ENCODE assay signal across 24 cellular contexts in genomic region chr20:38424404-38424803, GRCh38. TPM values are rescaled to one million over a fixed set of nuclear protein-coding genes. Genes with fewer than 3 reads are reported as not detected.
DNase-seq lines count a peak whose midpoint lies in the region; ATAC-seq, FAIRE-seq and TF ChIP-seq lines count a peak whose summit lies in the region.
"Had no signal": no experiment of that assay in that cellular context is flagged by ENCODE, and none has a peak within 500 bp of the region (broad histone marks: within the 10 kb centered on the region; RNA-seq: fewer than 3 reads in every experiment).

No MANE protein-coding gene starts in this region.

- peaks cover 12 to 35% (median 21%) of the 10 kb centered on the region in 4 donors for H3K4me1 Mint-ChIP-seq in CD4-positive, alpha-beta memory T cell
- H3K4me1 Mint-ChIP-seq in activated T-helper 1 cell treated with anti-CD3 and anti-CD28 coated beads, Interleukin-12 subunit alpha, Interleukin-12 subunit beta, Interleukin-2, Interleukin-4 antibody, amounts not matched to agents 30 ng/mL and 10 ng/mL and 1 ng/mL, durations not matched to agents 14 hours and 24 hours and 36 hours (ENCODE audit: low read depth), result peaks cover 14% of the 10 kb centered on the region
- H3K4me1 Mint-ChIP-seq in memory B cell, result peaks cover 21% of the 10 kb centered on the region

- H3K9me3 Mint-ChIP-seq in CD4-positive, alpha-beta memory T cell, result no peaks in the 10 kb centered on the region
- no peaks in the 10 kb centered on the region for H3K9me3 Mint-ChIP-seq in activated T-helper 1 cell treated with anti-CD3 and anti-CD28 coated beads, Interleukin-12 subunit alpha, Interleukin-12 subunit beta, Interleukin-2, Interleukin-4 antibody, amounts not matched to agents 30 ng/mL and 10 ng/mL and 1 ng/mL, durations not matched to agents 14 hours and 24 hours and 36 hours
- no peaks in the 10 kb centered on the region for H3K9me3 Mint-ChIP-seq in memory B cell
- H3K9me3 Mint-ChIP-seq: activated naive CD8-positive, alpha-beta T cell treated with anti-CD3 and anti-CD28 coated beads, Interleukin-2, amount 10 ng/mL, durations not matched to agents 7 days and 5 days; activated T-helper 17 cell treated with anti-CD3 and anti-CD28 coated beads, Interleukin-2, amount 50 U/mL, for 72 hours; brain; mesothelial cell of epicardium; naive B cell had no signal

- CTCF ChIA-PET in CD4-positive, alpha-beta memory T cell (lab: Charles Lee; ENCODE audit: partially characterized antibody), result interaction anchor here (0.9 kb wide), 1 partner anchor 626 kb away, joined by 3 read pairs; no protein-coding TSS in a partner anchor

- no peaks in the 10 kb centered on the region for H3K27me3 Mint-ChIP-seq in CD4-positive, alpha-beta memory T cell
- H3K27me3 Mint-ChIP-seq in activated T-helper 1 cell treated with anti-CD3 and anti-CD28 coated beads, Interleukin-12 subunit alpha, Interleukin-12 subunit beta, Interleukin-2, Interleukin-4 antibody, amounts not matched to agents 30 ng/mL and 10 ng/mL and 1 ng/mL, durations not matched to agents 14 hours and 24 hours and 36 hours (ENCODE audit: insufficient read depth), result no peaks in the 10 kb centered on the region
- no peaks in the 10 kb centered on the region for H3K27me3 Mint-ChIP-seq in memory B cell
- H3K27me3 Mint-ChIP-seq: activated naive CD8-positive, alpha-beta T cell treated with anti-CD3 and anti-CD28 coated beads, Interleukin-2, amount 10 ng/mL, durations not matched to agents 7 days and 5 days; activated T-helper 17 cell treated with anti-CD3 and anti-CD28 coated beads, Interleukin-2, amount 50 U/mL, for 72 hours; brain; naive B cell; progenitor cell of endocrine pancreas had no signal

- H3K4me3 Mint-ChIP-seq in CD4-positive, alpha-beta memory T cell, result no peak overlapping the region
- H3K4me3 Mint-ChIP-seq in activated T-helper 1 cell treated with anti-CD3 and anti-CD28 coated beads, Interleukin-12 subunit alpha, Interleukin-12 subunit beta, Interleukin-2, Interleukin-4 antibody, amounts not matched to agents 30 ng/mL and 10 ng/mL and 1 ng/mL, durations not matched to agents 14 hours and 24 hours and 36 hours, result no peak overlapping the region
- no peak overlapping the region for H3K4me3 Mint-ChIP-seq in memory B cell
- H3K4me3 Mint-ChIP-seq: activated naive CD8-positive, alpha-beta T cell treated with anti-CD3 and anti-CD28 coated beads, Interleukin-2, amount 10 ng/mL, durations not matched to agents 7 days and 5 days; activated T-helper 17 cell treated with anti-CD3 and anti-CD28 coated beads, Interleukin-2, amount 50 U/mL, for 72 hours; brain; mesothelial cell of epicardium; naive B cell had no signal

- H3K36me3 ChIP-seq in CD4-positive, alpha-beta memory T cell (ENCODE audit: insufficient read depth, low read length), result peaks cover 98% of the 10 kb centered on the region

- POLR2A ChIA-PET in CD4-positive, alpha-beta memory T cell (lab: Charles Lee; ENCODE audit: partially characterized antibody), result interaction anchor here (0.7 kb wide), 1 partner anchor 33 kb away, joined by 3 read pairs; no protein-coding TSS in a partner anchor

- H3K4me1 ChIP-seq in CD4-positive, alpha-beta memory T cell (ENCODE audit: insufficient read depth, low read length), result no peaks in the 10 kb centered on the region

- TF ChIP-seq POLR2A in GM12892 (IDR thresholded peaks at IDR 0.05; ENCODE audit: low read depth, low read length), result peak; percentile 63

- intact Hi-C loops in CD4-positive, alpha-beta memory T cell (cut with micrococcal nuclease), result no loop called here
- intact Hi-C loops in activated T-helper 1 cell treated with anti-CD3 and anti-CD28 coated beads, Interleukin-12 subunit alpha, Interleukin-12 subunit beta, Interleukin-2, Interleukin-4 antibody, amounts not matched to agents 30 ng/mL and 10 ng/mL and 1 ng/mL, durations not matched to agents 14 hours and 24 hours and 36 hours (cut with micrococcal nuclease), result no loop called here

- FAIRE-seq in GM12892 (lab: Jason Lieb, UNC), result no peak
- no peak for FAIRE-seq in frontal cortex (lab: Jason Lieb, UNC)

- H3K27ac ChIP-seq in CD4-positive, alpha-beta memory T cell (ENCODE audit: low read depth, low read length), result no peak overlapping the region
- H3K27ac ChIP-seq: GM23248, PC-9 had no signal

- H3K27ac Mint-ChIP-seq in CD4-positive, alpha-beta memory T cell, result peak overlapping the region in 4 of 7 donors; percentile 8 to 62 (median 36)
- H3K27ac Mint-ChIP-seq in activated T-helper 1 cell treated with anti-CD3 and anti-CD28 coated beads, Interleukin-12 subunit alpha, Interleukin-12 subunit beta, Interleukin-2, Interleukin-4 antibody, amounts not matched to agents 30 ng/mL and 10 ng/mL and 1 ng/mL, durations not matched to agents 14 hours and 24 hours and 36 hours, result peak overlapping the region; percentile 55
- H3K27ac Mint-ChIP-seq in memory B cell, result peak overlapping the region; percentile 11
- H3K27ac Mint-ChIP-seq: activated naive CD8-positive, alpha-beta T cell treated with anti-CD3 and anti-CD28 coated beads, Interleukin-2, amount 10 ng/mL, durations not matched to agents 7 days and 5 days; mesothelial cell of epicardium; progenitor cell of endocrine pancreas had no signal

- H3K4me3 ChIP-seq in CD4-positive, alpha-beta memory T cell (ENCODE audit: low read length in 2 of 2), result no peak overlapping the region
- H3K4me3 ChIP-seq: GM23248, PC-9 had no signal

- H3K9me3 ChIP-seq in CD4-positive, alpha-beta memory T cell (ENCODE audit: control insufficient read depth in 1 of 2, low read length in 2 of 2), result no peaks in the 10 kb centered on the region

- ATAC-seq in memory B cell (ENCODE audit: low read depth), result no peak
- ATAC-seq: activated T-helper 17 cell treated with anti-CD3 and anti-CD28 coated beads, Interleukin-2, amount 50 U/mL, for 72 hours; left ventricle myocardium superior had no signal

- H3K36me3 Mint-ChIP-seq in CD4-positive, alpha-beta memory T cell, result peaks cover 78 to 96% of the 10 kb centered on the region in 2 donors
- peaks cover 74% of the 10 kb centered on the region for H3K36me3 Mint-ChIP-seq in activated T-helper 1 cell treated with anti-CD3 and anti-CD28 coated beads, Interleukin-12 subunit alpha, Interleukin-12 subunit beta, Interleukin-2, Interleukin-4 antibody, amounts not matched to agents 30 ng/mL and 10 ng/mL and 1 ng/mL, durations not matched to agents 14 hours and 24 hours and 36 hours (ENCODE audit: low read depth)
- H3K36me3 Mint-ChIP-seq in memory B cell, result peaks cover 55% of the 10 kb centered on the region

- H3K27me3 ChIP-seq in CD4-positive, alpha-beta memory T cell (ENCODE audit: insufficient read depth, low read length), result no peaks in the 10 kb centered on the region

- no peak for DNase-seq in CD4-positive, alpha-beta memory T cell
- DNase-seq in GM12892 (ENCODE audit: insufficient read length) (no peak), memory B cell (ENCODE audit: low spot score in 2 of 2) (no peak), frontal cortex (ENCODE audit: low spot score in 2 of 2) (no peak), amygdala (lab: John Stamatoyannopoulos, UW) (no peak), 8988T (no peak)
- no peak for DNase-seq in activated T-helper 1 cell treated with anti-CD3 and anti-CD28 coated beads, Interleukin-12 subunit alpha, Interleukin-12 subunit beta, Interleukin-2, Interleukin-4 antibody, amounts not matched to agents 30 ng/mL and 10 ng/mL and 1 ng/mL, durations not matched to agents 14 hours and 24 hours and 36 hours (ENCODE audit: low spot score)
- DNase-seq: activated CD4-positive, alpha-beta T cell treated with anti-CD3 and anti-CD28 coated beads for 4 hours; activated naive CD8-positive, alpha-beta T cell treated with anti-CD3 and anti-CD28 coated beads, Interleukin-2, amount 10 ng/mL, durations not matched to agents 7 days and 5 days; GM23248; islet precursor cell; Kasumi-1; left ventricle myocardium superior; naive B cell; NCI-H2171 treated with DMSO at 0.1 percent for 48 hours; NCI-H524; PC-9; SHP77; stimulated activated CD4-positive, alpha-beta T cell treated with anti-CD3 and anti-CD28 coated beads, Interleukin-15, amount 100 ng/mL, for 24 hours; trophoblast cell had no signal

RNA-seq across cellular contexts. Expression of gene SNHG17, which starts 10.7 kb away (rescaled TPM):
- total RNA-seq in CD4-positive, alpha-beta memory T cell, result 10 to 100 TPM; 46.0 to 49.8 TPM
- 100 to 1,000 TPM in 1 of 2 donors, 10 to 100 TPM in 1; 43.7 to 109 TPM for polyA plus RNA-seq in CD4-positive, alpha-beta memory T cell
- 43.5 TPM for polyA plus RNA-seq in GM12892 (2012; ENCODE audit: missing spikeins)
- total RNA-seq in activated T-helper 1 cell treated with anti-CD3 and anti-CD28 coated beads, Interleukin-12 subunit alpha, Interleukin-12 subunit beta, Interleukin-2, Interleukin-4 antibody, amounts not matched to agents 30 ng/mL and 10 ng/mL and 1 ng/mL, durations not matched to agents 14 hours and 24 hours and 36 hours, result 89.8 and 104 TPM in 2 replicates
- total RNA-seq in frontal cortex, result 4.5 TPM

RNA-seq across cellular contexts. Expression of gene RALGAPB, which starts 48.2 kb away (rescaled TPM):
- total RNA-seq in CD4-positive, alpha-beta memory T cell, result 10 to 100 TPM; 54.8 to 57.4 TPM
- 10 to 100 TPM in 1 of 2 donors, 1 to 10 TPM in 1; 9.0 to 15.6 TPM for polyA plus RNA-seq in CD4-positive, alpha-beta memory T cell
- 14.1 TPM for polyA plus RNA-seq in GM12892 (2012; ENCODE audit: missing spikeins)
- total RNA-seq in activated T-helper 1 cell treated with anti-CD3 and anti-CD28 coated beads, Interleukin-12 subunit alpha, Interleukin-12 subunit beta, Interleukin-2, Interleukin-4 antibody, amounts not matched to agents 30 ng/mL and 10 ng/mL and 1 ng/mL, durations not matched to agents 14 hours and 24 hours and 36 hours, result 31.0 and 32.4 TPM in 2 replicates
- 35.5 TPM for total RNA-seq in frontal cortex
